Comparison of ENCODE assay signal across 1 cellular context in genomic region chr13:97257800-97258799, GRCh38.
TF ChIP-seq lines count a peak whose summit lies in the region.

No MANE protein-coding gene starts in this region.

TF ChIP-seq in HepG2, 621 proteins besides CTCF, POLR2A, EP300 and RAD21 (continued from another document and continues in another):
- no peak for TF ChIP-seq PRDM10 (CRISPR knock-in tag; IDR thresholded peaks at IDR 0.05; ENCODE audit: low read depth)
- TF ChIP-seq HMGXB4 (CRISPR knock-in tag; IDR thresholded peaks at IDR 0.05; ENCODE audit: borderline replicate concordance in 1 of 2, low read depth in 1 of 2) = 0 out of 4 replicates have a peak, but pooled peaks of 1 of the 2 experiments have one; percentile 35
- peak; percentile 84 for TF ChIP-seq CEBPB (IDR thresholded peaks at IDR 0.05; ENCODE audit: borderline replicate concordance, low read depth, low read length)
- 0 out of 2 replicates have a peak, but pooled peaks have one; percentile 73 for TF ChIP-seq ZNF350 (CRISPR knock-in tag; IDR thresholded peaks at IDR 0.05; ENCODE audit: borderline replicate concordance, low read depth)
- no peak for TF ChIP-seq ZBTB14 (CRISPR knock-in tag; IDR thresholded peaks at IDR 0.05)
- TF ChIP-seq MAZ (IDR thresholded peaks at IDR 0.05; ENCODE audit: borderline replicate concordance, low read depth, low read length) = peak; percentile 25; the same call in 1 of the 2 replicates
- TF ChIP-seq MAZ (CRISPR knock-in tag; IDR thresholded peaks at IDR 0.05; ENCODE audit: low read depth) = no peak
- TF ChIP-seq ZSCAN20 (CRISPR knock-in tag; IDR thresholded peaks at IDR 0.05; ENCODE audit: borderline replicate concordance) = no peak
- TF ChIP-seq SRY (CRISPR knock-in tag; IDR thresholded peaks at IDR 0.05) = no peak
- peak; percentile 22; the same call in 1 of the 2 replicates for TF ChIP-seq ARID4A (CRISPR knock-in tag; IDR thresholded peaks at IDR 0.05; ENCODE audit: borderline replicate concordance)
- no peak for TF ChIP-seq FOXA1 (IDR thresholded peaks at IDR 0.05)
- TF ChIP-seq FOXA1 (CRISPR knock-in tag; IDR thresholded peaks at IDR 0.05) = no peak
- TF ChIP-seq ZGPAT (CRISPR knock-in tag; IDR thresholded peaks at IDR 0.05) = peak; percentile 53
- TF ChIP-seq NR1H2 (CRISPR knock-in tag; IDR thresholded peaks at IDR 0.05; ENCODE audit: borderline replicate concordance, low read depth) = no peak
- TF ChIP-seq ZNF784 (CRISPR knock-in tag; IDR thresholded peaks at IDR 0.05; ENCODE audit: borderline replicate concordance) = peak; percentile 17; the same call in 1 of the 2 replicates
- peak; percentile 88 for TF ChIP-seq TFE3 (CRISPR knock-in tag; IDR thresholded peaks at IDR 0.05)
- no peak for TF ChIP-seq ZFP90 (CRISPR knock-in tag; IDR thresholded peaks at IDR 0.05; ENCODE audit: borderline replicate concordance)
- TF ChIP-seq XRCC5 (optimal IDR thresholded peaks at IDR 0.05; ENCODE audit: low read length) = no peak
- TF ChIP-seq SMC3 (IDR thresholded peaks at IDR 0.05; ENCODE audit: low read length) = no peak
- TF ChIP-seq ZNF850 (CRISPR knock-in tag; conservative IDR thresholded peaks at IDR 0.05) = no peak
- TF ChIP-seq TAF15 (IDR thresholded peaks at IDR 0.05; ENCODE audit: low read depth, low read length, poor library complexity, severe bottlenecking) = no peak
- no peak for TF ChIP-seq SNAI1 (CRISPR knock-in tag; IDR thresholded peaks at IDR 0.05; ENCODE audit: borderline replicate concordance)
- no peak for TF ChIP-seq ZNF512 (CRISPR knock-in tag; IDR thresholded peaks at IDR 0.05)
- TF ChIP-seq SMAD1 (CRISPR knock-in tag; IDR thresholded peaks at IDR 0.05; ENCODE audit: borderline replicate concordance, low read depth) = no peak
- no peak for TF ChIP-seq ZNF280B (CRISPR knock-in tag; IDR thresholded peaks at IDR 0.05; ENCODE audit: borderline replicate concordance)
- peak; percentile 73 for TF ChIP-seq ZBTB4 (CRISPR knock-in tag; IDR thresholded peaks at IDR 0.05; ENCODE audit: borderline replicate concordance)
- TF ChIP-seq MYC (CRISPR knock-in tag; IDR thresholded peaks at IDR 0.05; ENCODE audit: borderline replicate concordance) = no peak
- TF ChIP-seq AHR (CRISPR knock-in tag; IDR thresholded peaks at IDR 0.05) = no peak
- no peak for TF ChIP-seq PREB (CRISPR knock-in tag; IDR thresholded peaks at IDR 0.05)
- no peak; the same call in 1 of the 2 replicates for TF ChIP-seq IRF2 (CRISPR knock-in tag; IDR thresholded peaks at IDR 0.05)
- no peak for TF ChIP-seq ZNF264 (CRISPR knock-in tag; IDR thresholded peaks at IDR 0.05)
